ENCODE assay signal across 8 cellular contexts in the genomic region with DNA sequence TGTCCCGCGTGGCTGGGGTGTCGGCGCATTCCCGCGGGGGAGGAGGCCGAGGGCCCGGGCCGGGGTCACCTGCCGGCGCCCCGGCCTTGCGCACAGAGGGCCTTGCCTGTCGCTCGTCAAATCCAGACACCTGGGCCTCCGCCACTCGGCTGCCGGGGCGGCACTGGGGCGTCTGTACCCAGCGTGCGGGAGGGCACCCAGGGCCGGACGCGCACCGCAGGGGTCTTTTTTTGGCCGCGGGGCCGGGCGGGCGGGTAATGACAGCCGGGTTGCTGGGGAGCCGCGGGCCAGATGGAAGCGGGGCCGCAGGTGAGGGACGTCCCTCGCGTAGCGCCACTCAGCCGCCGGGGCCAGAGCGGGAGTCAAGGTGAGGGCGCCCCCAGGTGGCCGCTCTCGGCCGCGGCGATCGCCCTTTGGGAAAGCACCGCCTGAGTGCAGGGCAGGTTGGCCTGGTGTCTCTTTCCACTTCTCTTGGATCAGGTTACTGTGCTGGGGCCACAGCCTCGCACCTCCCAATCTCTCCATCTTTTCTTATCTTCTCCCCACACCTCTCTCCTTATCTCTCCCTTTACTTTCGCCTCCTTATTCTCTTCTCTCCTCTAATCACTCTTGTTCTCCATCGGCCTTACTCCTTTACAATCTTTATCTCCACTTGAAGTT. TPM values are rescaled to one million over a fixed set of nuclear protein-coding genes. Genes with fewer than 3 reads are reported as not detected.
A peak's percentile ranks its signal among the peaks of the same experiment; 100 is the strongest.
DNase-seq lines count a peak whose midpoint lies in the region; ATAC-seq and TF ChIP-seq lines count a peak whose summit lies in the region.

No MANE protein-coding gene starts in this region.

- no peak overlapping the region for H2BK15ac ChIP-seq in IMR-90 (ENCODE audit: low read depth, low read length)

- H3K4me3 ChIP-seq in IMR-90 (ENCODE audit: insufficient read depth, low read depth, low read length), result peak overlapping the region; percentile 93

- H3K4ac ChIP-seq in IMR-90 (ENCODE audit: low read depth, low read length), result peak overlapping the region; percentile 100; the same call in 1 of the 2 replicates

- in situ Hi-C loops in GM13976 (cut with MboI; ENCODE audit: low sequenced_read_pairs, unreplicated experiment) (no loop called here), IMR-90 (cut with MboI; ENCODE audit: low sequenced_read_pairs) (no loop called here)

- 5 to 100% methylated on average over 2 to 23 of the region's 54 CpGs for WGBS in IMR-90 (ENCODE audit: extremely low coverage in 2 of 2, insufficient read length in 1 of 2), 2 experiments

- ATAC-seq in IMR-90 (ENCODE audit: low read depth), result peak; percentile 16
- peak; percentile 47 for ATAC-seq in central memory CD8-positive, alpha-beta T cell (replicated peaks; ENCODE audit: extremely low read depth, poor library complexity, severe bottlenecking)
- no peak for ATAC-seq in GM19455 (IDR thresholded peaks at IDR 0.05; ENCODE audit: unreplicated experiment)
- no peak for ATAC-seq in HG02938 (IDR thresholded peaks at IDR 0.05; ENCODE audit: unreplicated experiment)

- H4K91ac ChIP-seq in IMR-90 (ENCODE audit: insufficient read depth, low read depth, low read length), result no peak overlapping the region; the same call in 1 of the 2 replicates

- TF ChIP-seq RAD21 in IMR-90 (IDR thresholded peaks at IDR 0.05; ENCODE audit: low read length), result peak; percentile 69

- TF ChIP-seq CTCF in GM13976 (IDR thresholded peaks at IDR 0.05; ENCODE audit: borderline replicate concordance, control extremely low read depth, extremely low read depth, insufficient read depth, missing control alignments), result peak; percentile 87
- peak; percentile 85 for TF ChIP-seq CTCF in IMR-90 (conservative IDR thresholded peaks at IDR 0.05; ENCODE audit: low read depth, low read length)

- peak overlapping the region; percentile 91 for H3K4me2 ChIP-seq in IMR-90 (ENCODE audit: low read depth, low read length)

- intact Hi-C loops in IMR-90 (cut with micrococcal nuclease), result no loop called here

- H3K9me1 ChIP-seq in IMR-90 (ENCODE audit: insufficient read depth, low read length), result peaks cover 39% of the 10 kb centered on the region

- H3K9me3 ChIP-seq in IMR-90 (ENCODE audit: control insufficient read depth, insufficient read depth, low read length), result no peaks in the 10 kb centered on the region

- peaks cover 38% of the 10 kb centered on the region for H3K4me1 ChIP-seq in IMR-90 (ENCODE audit: control insufficient read depth, insufficient read depth, low read length)

- peaks cover 8% of the 10 kb centered on the region for H3K36me3 Mint-ChIP-seq in central memory CD8-positive, alpha-beta T cell (ENCODE audit: insufficient read depth)

- H3K79me1 ChIP-seq in IMR-90 (ENCODE audit: low read depth in 1 of 2, low read length in 2 of 2), result peaks cover 18 to 59% of the 10 kb centered on the region in 2 experiments; a peak in 3 of 4 replicates

- no peaks in the 10 kb centered on the region for H3K27me3 Mint-ChIP-seq in central memory CD8-positive, alpha-beta T cell

- peak overlapping the region in 1 of 2 experiments; percentile 53; a peak in 2 of 4 replicates for H4K8ac ChIP-seq in IMR-90 (ENCODE audit: low read depth in 2 of 2, low read length in 2 of 2)

- H2BK120ac ChIP-seq in IMR-90 (ENCODE audit: low read depth, low read length), result peak overlapping the region; percentile 97; the same call in 1 of the 2 replicates

- CTCF ChIA-PET in IMR-90 (lab: Yijun Ruan, JAX), result no interaction called here

- no peak overlapping the region for H3K56ac ChIP-seq in IMR-90 (ENCODE audit: extremely low read depth, insufficient read depth, low read length)

- peak overlapping the region; percentile 83; the same call in 1 of the 2 replicates for H2AK5ac ChIP-seq in IMR-90 (ENCODE audit: low read depth, low read length)

- peak overlapping the region; percentile 76; the same call in 1 of the 2 replicates for H3K23ac ChIP-seq in IMR-90 (ENCODE audit: low read depth, low read length)

- H3K4me3 Mint-ChIP-seq in central memory CD8-positive, alpha-beta T cell, result peak overlapping the region; percentile 72

- H3K36me3 ChIP-seq in IMR-90 (ENCODE audit: control insufficient read depth, insufficient read depth, low read length), result peaks cover 23% of the 10 kb centered on the region

- peak overlapping the region; percentile 38 for H3K27ac Mint-ChIP-seq in central memory CD8-positive, alpha-beta T cell (ENCODE audit: low read depth)

- peak overlapping the region; percentile 79 for H2AFZ ChIP-seq in IMR-90 (replicated peaks; ENCODE audit: low read length, poor library complexity)

- H3K27ac ChIP-seq in IMR-90 (ENCODE audit: insufficient read depth, low read length), result peak overlapping the region; percentile 90

- no peak overlapping the region for H4K5ac ChIP-seq in IMR-90 (ENCODE audit: low read depth, low read length)

- H3K4me1 Mint-ChIP-seq in central memory CD8-positive, alpha-beta T cell, result peaks cover 31% of the 10 kb centered on the region

- peak; percentile 87 for DNase-seq in GM13976 (ENCODE audit: low spot score)
- peak; percentile 66 for DNase-seq in IMR-90
- DNase-seq in activated CD4-positive, alpha-beta T cell treated with anti-CD3 and anti-CD28 coated beads for 24 hours (ENCODE audit: low read depth in 2 of 2), result peak; percentile 79
- peak; percentile 78 to 81 for DNase-seq in central memory CD8-positive, alpha-beta T cell (ENCODE audit: low spot score in 2 of 2)
- DNase-seq in kidney tubule cell (ENCODE audit: low spot score), result peak; percentile 83
- peak; percentile 81 for DNase-seq in stimulated activated CD4-positive, alpha-beta T cell treated with anti-CD3 and anti-CD28 coated beads, Interleukin-1b, Interleukin-23, amount 100 ng/mL, for 48 hours

- BruUV-seq in IMR-90 (replicated peaks; lab: Mats Ljungman, UMichigan), result no TSS peak

- peak overlapping the region; percentile 65 for H3K14ac ChIP-seq in IMR-90 (replicated peaks; ENCODE audit: low read depth, low read length)

- peak overlapping the region; percentile 97 for H2AK9ac ChIP-seq in IMR-90 (replicated peaks; ENCODE audit: low read depth, low read length, poor library complexity)

- H3K9me3 Mint-ChIP-seq in central memory CD8-positive, alpha-beta T cell, result no peaks in the 10 kb centered on the region

- H4K20me1 ChIP-seq in IMR-90 (ENCODE audit: insufficient read depth, low read length), result peaks cover 10% of the 10 kb centered on the region

- 0 out of 2 replicates have a peak, but pooled peaks have one; percentile 4 for TF ChIP-seq POLR2A in IMR-90 (IDR thresholded peaks at IDR 0.05; ENCODE audit: low read depth, low read length)

- dilution Hi-C loops in IMR-90 (cut with HindIII; ENCODE audit: low sequenced_read_pairs, unreplicated experiment), result no loop called here

- H3K9ac ChIP-seq in IMR-90 (ENCODE audit: low read depth, low read length), result peak overlapping the region; percentile 52

- H2BK5ac ChIP-seq in IMR-90 (ENCODE audit: low read depth, low read length, poor library complexity, severe bottlenecking), result peak overlapping the region; percentile 98

- no peaks in the 10 kb centered on the region for H3K27me3 ChIP-seq in IMR-90 (ENCODE audit: control insufficient read depth, insufficient read depth, low read length)

- H3K18ac ChIP-seq in IMR-90 (ENCODE audit: low read depth, low read length), result no peak overlapping the region

- POLR2A ChIA-PET in IMR-90 (lab: Charles Lee; ENCODE audit: unreplicated experiment), result no interaction called here

- H2BK20ac ChIP-seq in IMR-90 (ENCODE audit: low read depth, low read length), result peak overlapping the region; percentile 48; the same call in 1 of the 2 replicates

TF ChIP-seq in IMR-90, 13 proteins besides CTCF, POLR2A, EP300 and RAD21 (continues in another document):
- TF ChIP-seq MAZ (IDR thresholded peaks at IDR 0.05; ENCODE audit: borderline replicate concordance, low read depth, low read length), result peak; percentile 30; the same call in 1 of the 2 replicates
- no peak for TF ChIP-seq CEBPB (IDR thresholded peaks at IDR 0.05; ENCODE audit: low read depth, low read length)
- TF ChIP-seq, protein P1, sequence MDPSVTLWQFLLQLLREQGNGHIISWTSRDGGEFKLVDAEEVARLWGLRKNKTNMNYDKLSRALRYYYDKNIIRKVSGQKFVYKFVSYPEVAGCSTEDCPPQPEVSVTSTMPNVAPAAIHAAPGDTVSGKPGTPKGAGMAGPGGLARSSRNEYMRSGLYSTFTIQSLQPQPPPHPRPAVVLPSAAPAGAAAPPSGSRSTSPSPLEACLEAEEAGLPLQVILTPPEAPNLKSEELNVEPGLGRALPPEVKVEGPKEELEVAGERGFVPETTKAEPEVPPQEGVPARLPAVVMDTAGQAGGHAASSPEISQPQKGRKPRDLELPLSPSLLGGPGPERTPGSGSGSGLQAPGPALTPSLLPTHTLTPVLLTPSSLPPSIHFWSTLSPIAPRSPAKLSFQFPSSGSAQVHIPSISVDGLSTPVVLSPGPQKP (IDR thresholded peaks at IDR 0.05; ENCODE audit: borderline replicate concordance, low read depth, low read length), result no peak
- TF ChIP-seq, protein P2, sequence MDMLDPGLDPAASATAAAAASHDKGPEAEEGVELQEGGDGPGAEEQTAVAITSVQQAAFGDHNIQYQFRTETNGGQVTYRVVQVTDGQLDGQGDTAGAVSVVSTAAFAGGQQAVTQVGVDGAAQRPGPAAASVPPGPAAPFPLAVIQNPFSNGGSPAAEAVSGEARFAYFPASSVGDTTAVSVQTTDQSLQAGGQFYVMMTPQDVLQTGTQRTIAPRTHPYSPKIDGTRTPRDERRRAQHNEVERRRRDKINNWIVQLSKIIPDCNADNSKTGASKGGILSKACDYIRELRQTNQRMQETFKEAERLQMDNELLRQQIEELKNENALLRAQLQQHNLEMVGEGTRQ (IDR thresholded peaks at IDR 0.05; ENCODE audit: low read depth, low read length), result no peak
- TF ChIP-seq MXI1 (IDR thresholded peaks at IDR 0.05; ENCODE audit: borderline replicate concordance, low read depth, low read length), result peak; percentile 50; the same call in 1 of the 2 replicates
- no peak for TF ChIP-seq RCOR1 (IDR thresholded peaks at IDR 0.05; ENCODE audit: insufficient replicate concordance, low read length)
- TF ChIP-seq CHD1 (IDR thresholded peaks at IDR 0.05; ENCODE audit: low read depth, low read length), result 0 out of 2 replicates have a peak, but pooled peaks have one; percentile 20
- TF ChIP-seq MAFK (IDR thresholded peaks at IDR 0.05; ENCODE audit: low read depth, low read length), result no peak

RNA-seq across cellular contexts. Expression of a gene that starts 3.5 kb away (rescaled TPM):
- total RNA-seq in IMR-90 (2012; rRNA removed), result 40.0 and 41.7 TPM in 2 replicates
- polyA plus RNA-seq in IMR-90 (2012; rRNA removed), result 90.4 and 96.4 TPM in 2 replicates
- polyA plus RNA-seq in IMR-90 (2012; cell fraction: cytosol; rRNA removed), result 60.4 and 83.0 TPM in 2 replicates
- 350 and 414 TPM in 2 replicates for polyA plus RNA-seq in IMR-90 (2012; cell fraction: nucleus; rRNA removed; ENCODE audit: low replicate concordance)

RNA-seq across cellular contexts. Expression of a gene that starts 38.7 kb away (rescaled TPM):
- total RNA-seq in IMR-90 (2012; rRNA removed), result 148 and 176 TPM in 2 replicates
- polyA plus RNA-seq in IMR-90 (2012; rRNA removed), result 212 and 215 TPM in 2 replicates
- 47.6 and 72.9 TPM in 2 replicates for polyA plus RNA-seq in IMR-90 (2012; cell fraction: cytosol; rRNA removed)
- 17.0 and 104 TPM in 2 replicates for polyA plus RNA-seq in IMR-90 (2012; cell fraction: nucleus; rRNA removed; ENCODE audit: low replicate concordance)

RNA-seq across cellular contexts. Expression of a gene that starts 45.2 kb away (rescaled TPM):
- total RNA-seq in IMR-90 (2012; rRNA removed), result 45.5 and 46.2 TPM in 2 replicates
- 27.7 and 30.1 TPM in 2 replicates for polyA plus RNA-seq in IMR-90 (2012; rRNA removed)
- 11.6 and 13.5 TPM in 2 replicates for polyA plus RNA-seq in IMR-90 (2012; cell fraction: cytosol; rRNA removed)
- 16.9 and 37.4 TPM in 2 replicates for polyA plus RNA-seq in IMR-90 (2012; cell fraction: nucleus; rRNA removed; ENCODE audit: low replicate concordance)

Comparison
In these comparisons a context has a peak if more than half of its experiments do, and no peak if none do; other contexts are left out.
1. ATAC-seq: peak in IMR-90 (single experiment) and central memory CD8-positive, alpha-beta T cell (single experiment); none in GM19455 (single experiment) and HG02938 (single experiment).
2. Peak in every context shown above with its lines, with median percentiles within 50 percentile points of each other: DNase-seq.